In the genomic region with DNA sequence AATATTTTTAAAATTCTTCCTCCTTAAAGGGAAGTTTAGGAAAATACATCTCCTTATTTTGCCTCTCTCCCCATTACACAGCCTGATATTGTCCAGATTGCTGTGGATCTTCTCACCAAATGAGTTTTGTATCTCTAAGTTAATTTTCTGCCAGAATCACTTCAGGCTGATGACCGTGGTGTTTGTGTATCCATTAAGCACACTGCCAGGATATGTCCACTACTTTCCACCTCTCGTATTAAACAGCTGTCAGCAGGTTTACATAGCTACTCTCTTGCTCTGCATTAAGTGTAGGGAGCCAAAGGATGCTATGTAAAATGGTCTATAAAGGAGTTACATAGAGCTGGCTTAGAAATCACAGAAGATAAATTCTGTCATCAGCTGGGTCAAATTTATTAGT, we compare ENCODE assay signal across 20 cellular contexts.
DNase-seq lines count a peak whose midpoint lies in the region; ATAC-seq and TF ChIP-seq lines count a peak whose summit lies in the region.
"Had no signal": no experiment of that assay in that cellular context is flagged by ENCODE, and none has a peak within 500 bp of the region (broad histone marks: within the 10 kb centered on the region; RNA-seq: fewer than 3 reads in every experiment).

No MANE protein-coding gene starts in this region.

- H3K27me3 ChIP-seq in right cardiac atrium (ENCODE audit: control insufficient read depth, insufficient read depth), result no peaks in the 10 kb centered on the region
- H3K27me3 ChIP-seq in stomach, result no peaks in the 10 kb centered on the region
- H3K27me3 ChIP-seq: left lung, vagina had no signal

- peaks cover 5% of the 10 kb centered on the region for H3K4me1 ChIP-seq in right cardiac atrium (ENCODE audit: control insufficient read depth, insufficient read depth, low read length)
- peaks cover 0 to 70% (median 38%) of the 10 kb centered on the region in 4 donors for H3K4me1 ChIP-seq in stomach
- H3K4me1 ChIP-seq: HAP-1 had no signal

- no peak overlapping the region for H3K27ac ChIP-seq in right cardiac atrium (ENCODE audit: low read length)
- H3K27ac ChIP-seq in stomach, result no peak overlapping the region
- H3K27ac ChIP-seq: C4-2B, left lung, vagina had no signal

- TF ChIP-seq CTCF in stomach (IDR thresholded peaks at IDR 0.05), result no peak

- intact Hi-C loops in Right ventricle myocardium superior (cut with DNase I) (no loop called here), right cardiac atrium (cut with DNase I) (no loop called here), stomach (cut with DNase I; ENCODE audit: low total_unique reads) (no loop called here)

- 36% methylated on average over 2 of the region's 2 CpGs for WGBS in right cardiac atrium
- 25 to 54% (median 42%) methylated on average over 2 of the region's 2 CpGs for WGBS in stomach, 5 donors

- H3K4me3 ChIP-seq in right cardiac atrium (ENCODE audit: low read length) (no peak overlapping the region), stomach (no peak overlapping the region)
- H3K4me3 ChIP-seq: HAP-1, left lung, vagina had no signal

- no peak for TF ChIP-seq EP300 in stomach (IDR thresholded peaks at IDR 0.05)

- no peaks in the 10 kb centered on the region for H3K9me3 ChIP-seq in right cardiac atrium (ENCODE audit: control insufficient read depth, low read length)
- peaks cover 0 to 9% (median 2%) of the 10 kb centered on the region in 4 donors for H3K9me3 ChIP-seq in stomach
- H3K9me3 ChIP-seq: HAP-1, vagina had no signal

- no peak for DNase-seq in Right ventricle myocardium superior
- no peak for DNase-seq in right cardiac atrium
- DNase-seq in NCI-H2227 treated with DMSO at 0.1 percent for 48 hours (lab: John Stamatoyannopoulos, UW), result peak; percentile 70
- peak; percentile 73 for DNase-seq in SK-N-DZ (ENCODE audit: low spot score)
- no peak for DNase-seq in stomach
- no peak for DNase-seq in activated CD4-positive, alpha-beta T cell treated with anti-CD3 and anti-CD28 coated beads for 4 hours
- DNase-seq: activated CD4-positive, alpha-beta T cell treated with anti-CD3 and anti-CD28 coated beads, Interleukin-2, amount 10 ng/mL, durations not matched to agents 7 days and 5 days; activated naive CD8-positive, alpha-beta T cell treated with anti-CD3 and anti-CD28 coated beads, Interleukin-2, amount 50 U/mL, for 24 hours; cortex of kidney; DMS79; KG1; left lung; MV-4-11 had no signal

- no peaks in the 10 kb centered on the region for H3K36me3 ChIP-seq in stomach
- H3K36me3 ChIP-seq: HAP-1, left lung, vagina had no signal

- TF ChIP-seq POLR2A in stomach (IDR thresholded peaks at IDR 0.05), result no peak

- ATAC-seq in Right ventricle myocardium superior (ENCODE audit: poor library complexity), result peak; percentile 20
- no peak for ATAC-seq in right cardiac atrium
- no peak for ATAC-seq in GM18502 (IDR thresholded peaks at IDR 0.05; ENCODE audit: poor library complexity, unreplicated experiment)
- ATAC-seq in GM19328 (IDR thresholded peaks at IDR 0.05; ENCODE audit: unreplicated experiment), result no peak
- ATAC-seq: activated naive CD8-positive, alpha-beta T cell treated with anti-CD3 and anti-CD28 coated beads, Interleukin-2, amount 50 U/mL, for 24 hours; left lung; natural killer cell treated with Interleukin-12 subunit alpha and Interleukin-12 subunit beta and Interleukin-15 and Interleukin-18, amount 100 ng/mL, for 72 hours; Right ventricle myocardium inferior had no signal

Comparison
In these comparisons a context has a peak if more than half of its experiments do, and no peak if none do; other contexts are left out.
1. DNase-seq: peak in NCI-H2227 treated with DMSO at 0.1 percent for 48 hours (single experiment) and SK-N-DZ (single experiment); none in Right ventricle myocardium superior (single experiment), right cardiac atrium (0 of 3), stomach (single experiment) and activated CD4-positive, alpha-beta T cell treated with anti-CD3 and anti-CD28 coated beads for 4 hours (0 of 2).